Comparison of ENCODE assay signal across 1 cellular context in genomic region chr5:14628346-14628745, GRCh38.
TF ChIP-seq lines count a peak whose summit lies in the region.

No MANE protein-coding gene starts in this region.

TF ChIP-seq in K562, 482 proteins besides CTCF, POLR2A, EP300 and RAD21:
- TF ChIP-seq HDAC2 (IDR thresholded peaks at IDR 0.05) (0 out of 2 replicates have a peak, but pooled peaks have one; percentile 27), MGA (IDR thresholded peaks at IDR 0.05) (no peak), KLF16 (IDR thresholded peaks at IDR 0.05) (no peak), AFF1 (IDR thresholded peaks at IDR 0.05; ENCODE audit: low read depth in 1 of 2, partially characterized antibody in 2 of 2) (peak in 1 of 2 experiments; percentile 51), ZNF766 (CRISPR knock-in tag; conservative IDR thresholded peaks at IDR 0.05) (peak; percentile 53; the same call in 1 of the 2 replicates), KDM1A (IDR thresholded peaks at IDR 0.05) (0 out of 4 replicates have a peak, but pooled peaks of 1 of the 2 experiments have one; percentile 16), POU5F1 (IDR thresholded peaks at IDR 0.05; ENCODE audit: borderline replicate concordance, low read depth, low read length, partially characterized antibody) (no peak), TEAD4 (IDR thresholded peaks at IDR 0.05; ENCODE audit: low read length) (peak; percentile 32; the same call in 1 of the 2 replicates), TEAD4 (CRISPR knock-in tag; IDR thresholded peaks at IDR 0.05; ENCODE audit: borderline replicate concordance) (no peak), REST (CRISPR knock-in tag; IDR thresholded peaks at IDR 0.05; ENCODE audit: low read depth) (peak; percentile 92), MIER1 (IDR thresholded peaks at IDR 0.05; ENCODE audit: low read depth) (peak; percentile 92), RBM17 (IDR thresholded peaks at IDR 0.05; ENCODE audit: borderline replicate concordance, low read depth, low read length) (no peak), MXD1 (CRISPR knock-in tag; IDR thresholded peaks at IDR 0.05; ENCODE audit: borderline replicate concordance, poor library complexity, severe bottlenecking) (no peak), LEF1 (IDR thresholded peaks at IDR 0.05) (no peak), ZNF280A (IDR thresholded peaks at IDR 0.05; ENCODE audit: low read depth, partially characterized antibody) (no peak), EHMT2 (IDR thresholded peaks at IDR 0.05) (peak; percentile 96), ZNF232 (CRISPR knock-in tag; IDR thresholded peaks at IDR 0.05) (no peak), ZNF197 (CRISPR knock-in tag; IDR thresholded peaks at IDR 0.05; ENCODE audit: low read depth) (0 out of 2 replicates have a peak, but pooled peaks have one; percentile 42), CEBPZ (IDR thresholded peaks at IDR 0.05; ENCODE audit: borderline replicate concordance, low read depth, low read length) (no peak), RCOR1 (IDR thresholded peaks at IDR 0.05; ENCODE audit: borderline replicate concordance in 1 of 2, low read depth in 2 of 2, low read length in 2 of 2) (0 out of 4 replicates have a peak, but pooled peaks of 1 of the 2 experiments have one; percentile 58), ZNF79 (CRISPR knock-in tag; IDR thresholded peaks at IDR 0.05; ENCODE audit: low read depth) (no peak)
TF ChIP-seq in K562: peak in this region for 10.
